1 cellular context compared by ENCODE assay signal in genomic region chr16:75108792-75109731, GRCh38.
TF ChIP-seq lines count a peak whose summit lies in the region.

No MANE protein-coding gene starts in this region.

TF ChIP-seq in HepG2, 621 proteins besides CTCF, POLR2A, EP300 and RAD21 (continued from another document):
- no peak for TF ChIP-seq ZNF281 (CRISPR knock-in tag; IDR thresholded peaks at IDR 0.05; ENCODE audit: borderline replicate concordance)
- TF ChIP-seq HOMEZ (CRISPR knock-in tag; IDR thresholded peaks at IDR 0.05; ENCODE audit: low read depth), result no peak
- 0 out of 2 replicates have a peak, but pooled peaks have one; percentile 30 for TF ChIP-seq ZBTB38 (CRISPR knock-in tag; IDR thresholded peaks at IDR 0.05)
- peak; percentile 13; the same call in 1 of the 2 replicates for TF ChIP-seq KDM2A (CRISPR knock-in tag; IDR thresholded peaks at IDR 0.05; ENCODE audit: borderline replicate concordance, low read depth)
- TF ChIP-seq BORCS8-MEF2B (CRISPR knock-in tag; IDR thresholded peaks at IDR 0.05), result 0 out of 2 replicates have a peak, but pooled peaks have one; percentile 57
- TF ChIP-seq ZNF687 (CRISPR knock-in tag; IDR thresholded peaks at IDR 0.05), result peak; percentile 36; the same call in 1 of the 2 replicates
- TF ChIP-seq, protein P1, sequence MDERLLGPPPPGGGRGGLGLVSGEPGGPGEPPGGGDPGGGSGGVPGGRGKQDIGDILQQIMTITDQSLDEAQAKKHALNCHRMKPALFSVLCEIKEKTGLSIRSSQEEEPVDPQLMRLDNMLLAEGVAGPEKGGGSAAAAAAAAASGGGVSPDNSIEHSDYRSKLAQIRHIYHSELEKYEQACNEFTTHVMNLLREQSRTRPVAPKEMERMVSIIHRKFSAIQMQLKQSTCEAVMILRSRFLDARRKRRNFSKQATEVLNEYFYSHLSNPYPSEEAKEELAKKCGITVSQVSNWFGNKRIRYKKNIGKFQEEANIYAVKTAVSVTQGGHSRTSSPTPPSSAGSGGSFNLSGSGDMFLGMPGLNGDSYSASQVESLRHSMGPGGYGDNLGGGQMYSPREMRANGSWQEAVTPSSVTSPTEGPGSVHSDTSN (CRISPR knock-in tag; IDR thresholded peaks at IDR 0.05), result no peak
- peak; percentile 84 for TF ChIP-seq AGO2 (optimal IDR thresholded peaks at IDR 0.05; ENCODE audit: low read depth, low read length)
- TF ChIP-seq HNRNPL (IDR thresholded peaks at IDR 0.05; ENCODE audit: low read depth, low read length), result 0 out of 2 replicates have a peak, but pooled peaks have one; percentile 44
- TF ChIP-seq ATF4 (CRISPR knock-in tag; IDR thresholded peaks at IDR 0.05), result no peak
- 0 out of 2 replicates have a peak, but pooled peaks have one; percentile 32 for TF ChIP-seq ZSCAN31 (CRISPR knock-in tag; IDR thresholded peaks at IDR 0.05; ENCODE audit: low read depth)
